ENCODE assay signal across 21 cellular contexts in the genomic region with DNA sequence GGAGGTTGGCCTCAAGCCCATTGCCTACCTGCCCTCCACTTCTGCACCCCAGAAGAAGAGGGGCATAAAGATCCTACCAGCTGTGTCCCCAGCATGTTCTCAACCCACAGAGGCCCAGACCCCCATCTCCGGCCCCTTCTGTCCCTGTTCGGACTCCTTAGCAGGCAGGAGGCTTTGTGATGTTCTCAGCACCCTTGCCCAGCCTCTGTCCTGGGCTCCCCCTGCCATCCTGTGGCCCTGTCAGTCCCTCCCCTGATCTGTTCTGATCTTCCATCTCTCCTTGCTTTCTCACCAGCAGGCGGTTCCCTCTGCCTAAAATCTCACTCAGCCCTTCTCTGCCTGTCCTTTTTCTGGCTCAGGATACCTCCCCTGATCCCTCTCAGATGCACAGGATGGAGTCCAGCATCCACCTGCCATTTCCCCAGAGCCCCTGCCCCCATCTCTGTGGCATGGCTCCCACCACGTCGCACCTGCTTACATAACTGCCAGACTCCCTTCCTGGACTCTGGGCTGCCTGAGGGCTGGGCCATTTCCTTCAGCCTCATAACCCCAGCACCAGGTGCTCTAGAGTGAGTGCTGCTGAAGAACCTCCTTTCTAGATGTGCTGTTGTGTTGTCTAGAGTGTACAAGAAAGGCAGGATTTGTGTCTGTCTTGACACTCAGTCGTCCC.
DNase-seq lines count a peak whose midpoint lies in the region; ATAC-seq, FAIRE-seq and TF ChIP-seq lines count a peak whose summit lies in the region.
"Had no signal": no experiment of that assay in that cellular context is flagged by ENCODE, and none has a peak within 500 bp of the region (broad histone marks: within the 10 kb centered on the region; RNA-seq: fewer than 3 reads in every experiment).

No MANE protein-coding gene starts in this region.

- H3K9me3 Mint-ChIP-seq in astrocyte (ENCODE audit: unreplicated experiment): peaks cover 5% of the 10 kb centered on the region
- peaks cover 7% of the 10 kb centered on the region for H3K9me3 Mint-ChIP-seq in progenitor cell of endocrine pancreas (ENCODE audit: low read depth)

- H2AFZ ChIP-seq in astrocyte (ENCODE audit: low read depth, low read length): no peak overlapping the region

- no peak overlapping the region for H3K4me3 Mint-ChIP-seq in astrocyte (ENCODE audit: unreplicated experiment)
- H3K4me3 Mint-ChIP-seq in progenitor cell of endocrine pancreas (ENCODE audit: low read depth): no peak overlapping the region
- H3K4me3 Mint-ChIP-seq: activated T-helper 17 cell treated with anti-CD3 and anti-CD28 coated beads, Interleukin-2, amount 50 U/mL, for 72 hours; B cell; dendritic cell treated with granulocyte-macrophage colony-stimulating factor and Interleukin-4, amounts not matched to agents 40 ng/mL and 50 ng/mL, for 4 days had no signal

- ATAC-seq in left lobe of liver (no peak), HG02852 (IDR thresholded peaks at IDR 0.05; ENCODE audit: unreplicated experiment) (no peak)
- ATAC-seq: activated T-helper 17 cell treated with anti-CD3 and anti-CD28 coated beads, Interleukin-2, amount 50 U/mL, for 72 hours; HepG2 had no signal

- no peaks in the 10 kb centered on the region for H3K27me3 Mint-ChIP-seq in astrocyte (ENCODE audit: low read depth, unreplicated experiment)
- no peaks in the 10 kb centered on the region for H3K27me3 Mint-ChIP-seq in progenitor cell of endocrine pancreas
- H3K27me3 Mint-ChIP-seq: activated T-helper 17 cell treated with anti-CD3 and anti-CD28 coated beads, Interleukin-2, amount 50 U/mL, for 72 hours; B cell; dendritic cell treated with granulocyte-macrophage colony-stimulating factor and Interleukin-4, amounts not matched to agents 40 ng/mL and 50 ng/mL, for 4 days had no signal

- peaks cover 23% of the 10 kb centered on the region for H3K4me1 Mint-ChIP-seq in astrocyte (ENCODE audit: low read depth, unreplicated experiment)
- H3K4me1 Mint-ChIP-seq in progenitor cell of endocrine pancreas (ENCODE audit: low read depth): no peaks in the 10 kb centered on the region
- H3K4me1 Mint-ChIP-seq: activated T-helper 17 cell treated with anti-CD3 and anti-CD28 coated beads, Interleukin-2, amount 50 U/mL, for 72 hours had no signal

- peaks cover 25% of the 10 kb centered on the region for H3K4me1 ChIP-seq in astrocyte (ENCODE audit: insufficient read depth, low read length)

- H3K27ac Mint-ChIP-seq in astrocyte (ENCODE audit: unreplicated experiment): peak overlapping the region; percentile 37
- peak overlapping the region; percentile 66 for H3K27ac Mint-ChIP-seq in progenitor cell of endocrine pancreas
- H3K27ac Mint-ChIP-seq: activated T-helper 17 cell treated with anti-CD3 and anti-CD28 coated beads, Interleukin-2, amount 50 U/mL, for 72 hours; B cell; dendritic cell treated with granulocyte-macrophage colony-stimulating factor and Interleukin-4, amounts not matched to agents 40 ng/mL and 50 ng/mL, for 4 days had no signal

- H3K27ac ChIP-seq in KOPT-K1 (ENCODE audit: low read depth, low read length, poor library complexity, severe bottlenecking) (peak overlapping the region; percentile 6), astrocyte (ENCODE audit: low read depth, low read length) (no peak overlapping the region)
- H3K27ac ChIP-seq: brain microvascular endothelial cell had no signal

- H3K79me2 ChIP-seq in astrocyte (ENCODE audit: insufficient read depth, low read length): peaks cover 5% of the 10 kb centered on the region

- no peak overlapping the region for H3K4me2 ChIP-seq in astrocyte (ENCODE audit: low read length)

- H3K9me3 ChIP-seq in KOPT-K1 (ENCODE audit: insufficient read depth, low read length, poor library complexity, severe bottlenecking) (peaks cover 11% of the 10 kb centered on the region), astrocyte (ENCODE audit: insufficient read depth, low read depth, low read length) (no peaks in the 10 kb centered on the region)

- H3K36me3 Mint-ChIP-seq in astrocyte (ENCODE audit: low read depth, unreplicated experiment): peaks cover 25% of the 10 kb centered on the region
- H3K36me3 Mint-ChIP-seq in progenitor cell of endocrine pancreas (ENCODE audit: insufficient read depth): peaks cover 10% of the 10 kb centered on the region

- no peaks in the 10 kb centered on the region for H3K27me3 ChIP-seq in astrocyte (ENCODE audit: insufficient read depth, low read length)
- H3K27me3 ChIP-seq: brain microvascular endothelial cell, spleen had no signal

- H4K20me1 ChIP-seq in astrocyte (ENCODE audit: insufficient read depth, low read length): peaks cover 48% of the 10 kb centered on the region

- H3K9ac ChIP-seq in astrocyte (ENCODE audit: low read length): no peak overlapping the region

- H3K36me3 ChIP-seq in KOPT-K1 (ENCODE audit: insufficient read depth, low read length): no peaks in the 10 kb centered on the region
- peaks cover 17% of the 10 kb centered on the region for H3K36me3 ChIP-seq in astrocyte (ENCODE audit: insufficient read depth, low read length)

- DNase-seq in NCI-H2107 treated with DMSO at 0.1 percent for 48 hours (lab: John Stamatoyannopoulos, UW; ENCODE audit: unreplicated experiment) (peak; percentile 43), NCI-H2107 (lab: John Stamatoyannopoulos, UW) (no peak), astrocyte (ENCODE audit: low read depth) (no peak), progenitor cell of endocrine pancreas (ENCODE audit: low spot score, unreplicated experiment) (no peak), left lobe of liver (ENCODE audit: low spot score) (no peak), NCI-H446 (lab: John Stamatoyannopoulos, UW) (no peak)
- DNase-seq: activated CD4-positive, CD25-positive, alpha-beta regulatory T cell treated with anti-CD3 and anti-CD28 coated beads, Interleukin-2, amount 50 U/mL, for 72 hours; brain microvascular endothelial cell; left ventricle myocardium inferior; midbrain; NCI-H1694 treated with DMSO at 0.1 percent for 48 hours; NCI-H510A; stimulated activated CD4-positive, alpha-beta T cell treated with anti-CD3 and anti-CD28 coated beads, Interleukin-4, amount 100 ng/mL, for 4 hours had no signal

- TF ChIP-seq CTCF in astrocyte (IDR thresholded peaks at IDR 0.05; ENCODE audit: insufficient read depth, low read depth, low read length): no peak
- TF ChIP-seq CTCF in progenitor cell of endocrine pancreas (IDR thresholded peaks at IDR 0.05; ENCODE audit: unreplicated experiment): no peak

- H3K4me3 ChIP-seq in astrocyte (ENCODE audit: insufficient read depth, low read depth, low read length): no peak overlapping the region
- H3K4me3 ChIP-seq: left ventricle myocardium inferior, spleen had no signal

- no peak for FAIRE-seq in astrocyte (lab: Jason Lieb, UNC)
- FAIRE-seq: endothelial cell of umbilical vein, HepG2 had no signal
